Comparison of ENCODE assay signal across 8 cellular contexts in genomic region chr4:56575820-56576429, GRCh38.
DNase-seq lines count a peak whose midpoint lies in the region; ATAC-seq and TF ChIP-seq lines count a peak whose summit lies in the region.

No MANE protein-coding gene starts in this region.

- DNase-seq in AG09319 (ENCODE audit: extremely low read depth, low read depth), result peak; percentile 3
- DNase-seq in H7, result peak; percentile 14
- DNase-seq in SK-N-MC (ENCODE audit: low read depth, low spot score), result peak; percentile 1
- no peak for DNase-seq in glutamatergic neuron
- no peak for DNase-seq in tibial artery
- no peak for DNase-seq in activated T-cell treated with anti-CD3 and anti-CD28 coated beads, Interleukin-2, amount 50 U/mL, for 1 hour
- no peak for DNase-seq in NCI-H510A treated with DMSO at 0.1 percent for 48 hours (lab: John Stamatoyannopoulos, UW)

- H3K4me1 ChIP-seq in tibial artery, result no peaks in the 10 kb centered on the region

- peaks cover 3% of the 10 kb centered on the region; the same call in 1 of the 2 replicates for H3K9me3 ChIP-seq in SK-N-MC (ENCODE audit: low read depth, low read length)
- no peaks in the 10 kb centered on the region for H3K9me3 ChIP-seq in tibial artery

- no peak overlapping the region for H3K27ac ChIP-seq in SK-N-MC
- H3K27ac ChIP-seq in tibial artery, result no peak overlapping the region

- TF ChIP-seq CTCF in AG09319 (IDR thresholded peaks at IDR 0.05; ENCODE audit: low read depth, low read length) (peak; percentile 59), glutamatergic neuron (IDR thresholded peaks at IDR 0.05; ENCODE audit: partially characterized antibody, unreplicated experiment) (peak; percentile 56), tibial artery (IDR thresholded peaks at IDR 0.05) (peak; percentile 39 to 48)

- intact Hi-C loops in tibial artery (cut with DNase I; ENCODE audit: low total_unique reads), result no loop called here

- H3K27me3 Mint-ChIP-seq in glutamatergic neuron (ENCODE audit: unreplicated experiment), result peaks cover 3% of the 10 kb centered on the region

- H3K27ac Mint-ChIP-seq in glutamatergic neuron (ENCODE audit: unreplicated experiment), result no peak overlapping the region

- no peak overlapping the region for H3K4me3 Mint-ChIP-seq in glutamatergic neuron (ENCODE audit: unreplicated experiment)

- ATAC-seq in HG03565 (IDR thresholded peaks at IDR 0.05; ENCODE audit: unreplicated experiment), result no peak

- no peak overlapping the region for H3K9ac ChIP-seq in SK-N-MC (ENCODE audit: insufficient read length)

- H3K9me3 Mint-ChIP-seq in glutamatergic neuron (ENCODE audit: unreplicated experiment), result no peaks in the 10 kb centered on the region

- H3K27me3 ChIP-seq in H7 (ENCODE audit: control insufficient read depth, insufficient read depth, low read length) (no peaks in the 10 kb centered on the region), tibial artery (no peaks in the 10 kb centered on the region)

- H3K36me3 ChIP-seq in H7 (replicated peaks; ENCODE audit: control insufficient read depth, insufficient read depth, low read length) (no peaks in the 10 kb centered on the region), SK-N-MC (ENCODE audit: insufficient read depth, low read length) (no peaks in the 10 kb centered on the region), tibial artery (no peaks in the 10 kb centered on the region)

- H3K4me3 ChIP-seq in H7 (ENCODE audit: insufficient read depth, low read depth, low read length) (no peak overlapping the region), SK-N-MC (no peak overlapping the region), tibial artery (no peak overlapping the region)

- no peaks in the 10 kb centered on the region for H3K36me3 Mint-ChIP-seq in glutamatergic neuron (ENCODE audit: unreplicated experiment)

- H3K4me1 Mint-ChIP-seq in glutamatergic neuron (ENCODE audit: low read depth, unreplicated experiment), result no peaks in the 10 kb centered on the region

Comparison
In these comparisons a context has a peak if more than half of its experiments do, and no peak if none do; other contexts are left out.
1. DNase-seq: peak in AG09319 (single experiment), H7 (single experiment) and SK-N-MC (single experiment); none in glutamatergic neuron (single experiment), tibial artery (0 of 2), activated T-cell treated with anti-CD3 and anti-CD28 coated beads, Interleukin-2, amount 50 U/mL, for 1 hour (single experiment) and NCI-H510A treated with DMSO at 0.1 percent for 48 hours (single experiment).
2. Peak in every context shown above with its lines, with median percentiles within 50 percentile points of each other: CTCF ChIP-seq.